ENCODE assay signal across 7 cellular contexts in the genomic region with DNA sequence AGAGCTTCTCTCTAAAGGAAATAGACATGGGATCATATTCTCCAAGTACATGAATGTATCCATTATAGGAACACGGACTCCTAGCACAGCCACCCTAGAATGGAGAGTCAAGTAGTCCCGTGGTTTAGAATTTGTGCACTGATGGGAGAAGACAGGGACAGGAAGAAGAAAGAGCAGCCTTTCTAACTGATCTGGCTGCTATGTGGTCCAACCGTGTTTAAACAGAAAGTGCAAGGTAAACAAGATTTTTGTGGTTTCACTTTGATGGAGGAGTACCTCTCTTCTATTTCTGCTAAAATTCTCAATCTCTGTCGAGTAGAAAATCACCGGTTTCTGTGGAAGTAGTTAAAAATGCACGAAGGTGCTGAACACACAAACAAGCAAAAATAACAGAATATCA.
DNase-seq lines count a peak whose midpoint lies in the region; ATAC-seq, FAIRE-seq and TF ChIP-seq lines count a peak whose summit lies in the region.

No MANE protein-coding gene starts in this region.

- intact Hi-C loops in psoas muscle (cut with DNase I), result no loop called here

- no peak overlapping the region for H3K27ac ChIP-seq in psoas muscle

- H3K4me3 ChIP-seq in choroid plexus epithelial cell (ENCODE audit: low read depth, low read length), result no peak overlapping the region
- H3K4me3 ChIP-seq in psoas muscle, result no peak overlapping the region

- no peaks in the 10 kb centered on the region for H3K4me1 ChIP-seq in psoas muscle

- in situ Hi-C loops in G401 (cut with HindIII; ENCODE audit: low sequenced_read_pairs), result no loop called here

- no peaks in the 10 kb centered on the region for H3K36me3 ChIP-seq in psoas muscle (ENCODE audit: insufficient read depth in 1 of 2, low read depth in 1 of 2)

- H3K9me3 ChIP-seq in psoas muscle, result no peaks in the 10 kb centered on the region

- WGBS in psoas muscle, 3 donors, result 57 to 68% (median 66%) methylated on average over 6 of the region's 6 CpGs

- peak; percentile 9 for DNase-seq in GM18507 (ENCODE audit: extremely low spot score, insufficient read length, low read depth)
- peak; percentile 9 for DNase-seq in choroid plexus epithelial cell (ENCODE audit: low read depth)
- DNase-seq in psoas muscle, result no peak
- DNase-seq in G401 (ENCODE audit: low spot score), result no peak
- no peak for DNase-seq in ecto neural progenitor cell (ENCODE audit: low spot score)

- FAIRE-seq in GM18507 (lab: Jason Lieb, UNC), result peak; percentile 92

- ATAC-seq in GM21381 (IDR thresholded peaks at IDR 0.05; ENCODE audit: unreplicated experiment) (peak; percentile 98), HG03565 (IDR thresholded peaks at IDR 0.05; ENCODE audit: unreplicated experiment) (peak; percentile 97), psoas muscle (no peak)

- no peak for TF ChIP-seq CTCF in choroid plexus epithelial cell (conservative IDR thresholded peaks at IDR 0.05; ENCODE audit: low read depth, low read length)
- TF ChIP-seq CTCF in psoas muscle (IDR thresholded peaks at IDR 0.05), result no peak

- no peaks in the 10 kb centered on the region for H3K27me3 ChIP-seq in psoas muscle (ENCODE audit: insufficient read depth in 3 of 3, low read length in 2 of 3)

Comparison
In these comparisons a context has a peak if more than half of its experiments do, and no peak if none do; other contexts are left out.
1. DNase-seq: peak in GM18507 (single experiment) and choroid plexus epithelial cell (single experiment); none in psoas muscle (0 of 2), G401 (single experiment) and ecto neural progenitor cell (single experiment).
2. ATAC-seq: peak in GM21381 (single experiment) and HG03565 (single experiment); none in psoas muscle (0 of 4).